Comparison of ENCODE assay signal across 7 cellular contexts in the genomic region with DNA sequence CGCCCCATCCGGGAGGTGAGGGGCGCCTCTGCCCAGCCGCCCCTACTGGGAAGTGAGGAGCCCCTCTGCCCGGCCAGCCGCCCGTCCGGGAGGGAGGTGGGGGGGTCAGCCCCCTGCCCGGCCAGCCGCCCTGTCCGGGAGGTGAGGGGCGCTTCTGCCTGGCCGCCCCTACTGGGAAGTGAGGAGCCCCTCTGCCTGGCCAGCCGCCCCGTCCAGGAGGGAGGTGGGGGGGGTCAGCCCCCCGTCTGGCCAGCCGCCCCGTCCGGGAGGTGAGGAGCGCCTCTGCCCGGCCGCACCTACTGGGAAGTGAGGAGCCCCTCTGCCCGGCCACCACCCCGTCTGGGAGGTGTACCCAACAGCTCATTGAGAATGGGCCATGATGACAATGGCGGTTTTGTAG. TPM values are rescaled to one million over a fixed set of nuclear protein-coding genes. Genes with fewer than 3 reads are reported as not detected.
"Had no signal": no experiment of that assay in that cellular context is flagged by ENCODE, and none has a peak within 500 bp of the region (broad histone marks: within the 10 kb centered on the region; RNA-seq: fewer than 3 reads in every experiment).

No MANE protein-coding gene starts in this region.

RNA-seq across cellular contexts. Expression of gene CDK5R2, which starts 27.7 kb away (rescaled TPM):
- total RNA-seq: GM23248, H1 had no signal

RNA-seq across cellular contexts. Expression of gene WNT10A, which starts 51.1 kb away (rescaled TPM):
- total RNA-seq: GM23248, GM23338, H1, H4, H7, H9, HFFc6 had no signal

RNA-seq across cellular contexts. Expression of gene FEV, which starts 53.2 kb away (rescaled TPM):
- total RNA-seq: GM23248, GM23338, H1, H4, H7, H9, HFFc6 had no signal
